14 cellular contexts compared by ENCODE assay signal in the genomic region with DNA sequence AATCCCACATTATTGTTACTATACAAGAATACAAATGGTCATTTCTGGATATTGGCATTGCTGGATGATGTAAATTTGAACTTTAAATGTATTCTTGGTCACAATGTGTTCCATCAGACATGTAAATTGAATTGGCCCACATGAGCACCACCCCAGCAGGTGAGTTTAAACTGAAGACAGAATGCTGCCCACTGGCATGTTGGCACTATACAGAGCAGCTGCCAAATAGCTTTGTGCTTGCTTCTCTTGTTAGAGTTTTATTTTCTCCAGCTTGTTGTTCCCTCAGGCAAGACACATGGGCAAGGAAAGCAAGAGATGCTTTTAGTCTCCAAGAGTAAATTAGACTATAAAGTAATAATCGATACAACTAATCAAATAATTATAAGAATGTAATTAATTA.
A peak's percentile ranks its signal among the peaks of the same experiment; 100 is the strongest.
DNase-seq lines count a peak whose midpoint lies in the region; ATAC-seq and TF ChIP-seq lines count a peak whose summit lies in the region.
"Had no signal": no experiment of that assay in that cellular context is flagged by ENCODE, and none has a peak within 500 bp of the region (broad histone marks: within the 10 kb centered on the region; RNA-seq: fewer than 3 reads in every experiment).

No MANE protein-coding gene starts in this region.

- CTCF ChIA-PET in IMR-90 (lab: Yijun Ruan, JAX): no interaction called here

- H3K9me3 ChIP-seq in IMR-90 (ENCODE audit: control insufficient read depth, insufficient read depth, low read length): no peaks in the 10 kb centered on the region
- H3K9me3 ChIP-seq in mesenchymal stem cell (ENCODE audit: control insufficient read depth, low read length): no peaks in the 10 kb centered on the region
- H3K9me3 ChIP-seq: BLaER1, HAP-1 had no signal

- no peak overlapping the region for H3K27ac Mint-ChIP-seq in endothelial cell (ENCODE audit: unreplicated experiment)
- H3K27ac Mint-ChIP-seq: CD4-positive, CD25-positive, alpha-beta regulatory T cell had no signal

- no peaks in the 10 kb centered on the region; the same call in 1 of the 2 replicates for H3K9me1 ChIP-seq in IMR-90 (ENCODE audit: insufficient read depth, low read length)

- POLR2A ChIA-PET in IMR-90 (lab: Charles Lee; ENCODE audit: unreplicated experiment): no interaction called here

- no TSS peak for BruUV-seq in IMR-90 (replicated peaks; lab: Mats Ljungman, UMichigan)

- H2BK120ac ChIP-seq in IMR-90 (ENCODE audit: low read depth, low read length) (peak overlapping the region; percentile 74), mesenchymal stem cell (ENCODE audit: low read depth, low read length) (no peak overlapping the region)

- H2BK15ac ChIP-seq in IMR-90 (ENCODE audit: low read depth, low read length) (0 out of 3 replicates have a peak overlapping the region, but pooled peaks have one; percentile 12), mesenchymal stem cell (ENCODE audit: low read depth, poor library complexity, severe bottlenecking) (no peak overlapping the region)

- no peak overlapping the region; the same call in 1 of the 2 replicates for H3K4me2 ChIP-seq in IMR-90 (ENCODE audit: low read depth, low read length)
- no peak overlapping the region for H3K4me2 ChIP-seq in mesenchymal stem cell (ENCODE audit: low read length, poor library complexity, severe bottlenecking)
- H3K4me2 ChIP-seq: BLaER1 had no signal

- H3K79me1 ChIP-seq in IMR-90 (ENCODE audit: low read depth in 1 of 2, low read length in 2 of 2) (no peaks in the 10 kb centered on the region), mesenchymal stem cell (replicated peaks; ENCODE audit: low read length, poor library complexity, severe bottlenecking) (no peaks in the 10 kb centered on the region)

- TF ChIP-seq RAD21 in IMR-90 (IDR thresholded peaks at IDR 0.05; ENCODE audit: low read length): no peak

- peaks cover under 1% of the 10 kb centered on the region for H3K36me3 Mint-ChIP-seq in endothelial cell (ENCODE audit: low read depth, unreplicated experiment)
- H3K36me3 Mint-ChIP-seq: CD4-positive, CD25-positive, alpha-beta regulatory T cell had no signal

- H4K5ac ChIP-seq in IMR-90 (ENCODE audit: low read depth, low read length): peak overlapping the region; percentile 69; the same call in 1 of the 2 replicates

- H3K4me1 Mint-ChIP-seq in endothelial cell (ENCODE audit: unreplicated experiment): no peaks in the 10 kb centered on the region
- H3K4me1 Mint-ChIP-seq: CD4-positive, CD25-positive, alpha-beta regulatory T cell had no signal

- H3K56ac ChIP-seq in IMR-90 (ENCODE audit: extremely low read depth, insufficient read depth, low read length): no peak overlapping the region

- H3K27me3 ChIP-seq in IMR-90 (ENCODE audit: control insufficient read depth, insufficient read depth, low read length): no peaks in the 10 kb centered on the region
- H3K27me3 ChIP-seq in mesenchymal stem cell (ENCODE audit: control insufficient read depth in 1 of 2, insufficient read depth in 1 of 2, low read length in 2 of 2): no peaks in the 10 kb centered on the region
- H3K27me3 ChIP-seq: BLaER1 had no signal

- H4K91ac ChIP-seq in IMR-90 (ENCODE audit: insufficient read depth, low read depth, low read length) (peak overlapping the region; percentile 53; the same call in 1 of the 2 replicates), mesenchymal stem cell (ENCODE audit: low read length) (no peak overlapping the region)

- TF ChIP-seq POLR2A in IMR-90 (IDR thresholded peaks at IDR 0.05; ENCODE audit: low read depth, low read length): no peak

- ATAC-seq in IMR-90 (ENCODE audit: low read depth): no peak
- 0 out of 3 replicates have a peak, but pooled peaks have one; percentile 25 for ATAC-seq in SK-N-SH treated with all-trans-retinoic acid at 6 μM for 48 hours
- ATAC-seq in HG03439 (IDR thresholded peaks at IDR 0.05; ENCODE audit: unreplicated experiment): no peak
- no peak for ATAC-seq in GM21447 (IDR thresholded peaks at IDR 0.05; ENCODE audit: unreplicated experiment)
- ATAC-seq: HepG2 had no signal

- peaks cover under 1% of the 10 kb centered on the region for H3K9me3 Mint-ChIP-seq in endothelial cell (ENCODE audit: unreplicated experiment)

- peak overlapping the region; percentile 30; the same call in 1 of the 2 replicates for H2BK20ac ChIP-seq in IMR-90 (ENCODE audit: low read depth, low read length)

- H3K9ac ChIP-seq in IMR-90 (ENCODE audit: low read depth, low read length): no peak overlapping the region
- H3K9ac ChIP-seq in mesenchymal stem cell (ENCODE audit: low read length): no peak overlapping the region
- H3K9ac ChIP-seq: BLaER1 had no signal

- peak overlapping the region; percentile 70 for H3K4ac ChIP-seq in IMR-90 (ENCODE audit: low read depth, low read length)
- no peak overlapping the region for H3K4ac ChIP-seq in mesenchymal stem cell (ENCODE audit: low read depth in 1 of 2, low read length in 2 of 2)

- H3K27me3 Mint-ChIP-seq in endothelial cell (ENCODE audit: unreplicated experiment): peaks cover 3% of the 10 kb centered on the region
- H3K27me3 Mint-ChIP-seq: CD4-positive, CD25-positive, alpha-beta regulatory T cell had no signal

- intact Hi-C loops in IMR-90 (cut with micrococcal nuclease): no loop called here

- TF ChIP-seq CTCF in IMR-90 (conservative IDR thresholded peaks at IDR 0.05; ENCODE audit: low read depth, low read length): no peak
- no peak for TF ChIP-seq CTCF in endothelial cell (IDR thresholded peaks at IDR 0.05; ENCODE audit: unreplicated experiment)

- H3K4me3 ChIP-seq in IMR-90 (ENCODE audit: insufficient read depth, low read depth, low read length) (no peak overlapping the region), mesenchymal stem cell (ENCODE audit: insufficient read depth in 1 of 2, low read depth in 1 of 2, low read length in 2 of 2) (no peak overlapping the region)
- H3K4me3 ChIP-seq: BLaER1, HAP-1 had no signal

- peak overlapping the region; percentile 95; the same call in 1 of the 2 replicates for H3K18ac ChIP-seq in IMR-90 (ENCODE audit: low read depth, low read length)
- no peak overlapping the region for H3K18ac ChIP-seq in mesenchymal stem cell (ENCODE audit: low read depth in 1 of 2, low read length in 2 of 2)

- no peak overlapping the region for H2BK12ac ChIP-seq in mesenchymal stem cell (ENCODE audit: low read length in 2 of 2)

- H4K8ac ChIP-seq in IMR-90 (ENCODE audit: low read depth in 2 of 2, low read length in 2 of 2): no peak overlapping the region
- no peak overlapping the region for H4K8ac ChIP-seq in mesenchymal stem cell (ENCODE audit: low read length)

- H3K23ac ChIP-seq in IMR-90 (ENCODE audit: low read depth, low read length): no peak overlapping the region
- H3K23ac ChIP-seq in mesenchymal stem cell (ENCODE audit: low read length in 2 of 2): no peak overlapping the region

- H3K14ac ChIP-seq in IMR-90 (replicated peaks; ENCODE audit: low read depth, low read length) (no peak overlapping the region), mesenchymal stem cell (ENCODE audit: low read length in 2 of 2) (no peak overlapping the region)

- dilution Hi-C loops in IMR-90 (cut with HindIII; ENCODE audit: low sequenced_read_pairs, unreplicated experiment): no loop called here

- no peaks in the 10 kb centered on the region for H4K20me1 ChIP-seq in IMR-90 (ENCODE audit: insufficient read depth, low read length)
- H4K20me1 ChIP-seq: BLaER1 had no signal

- no peak overlapping the region for H2AK5ac ChIP-seq in IMR-90 (ENCODE audit: low read depth, low read length)
- peak overlapping the region; percentile 57 for H2AK5ac ChIP-seq in mesenchymal stem cell (ENCODE audit: low read length, severe bottlenecking)

- no peak overlapping the region for H3K4me3 Mint-ChIP-seq in endothelial cell (ENCODE audit: unreplicated experiment)
- H3K4me3 Mint-ChIP-seq: CD4-positive, CD25-positive, alpha-beta regulatory T cell had no signal

- peaks cover 13% of the 10 kb centered on the region for H3K4me1 ChIP-seq in IMR-90 (ENCODE audit: control insufficient read depth, insufficient read depth, low read length)
- H3K4me1 ChIP-seq in mesenchymal stem cell (ENCODE audit: control insufficient read depth, insufficient read depth, low read depth, low read length): peaks cover 3% of the 10 kb centered on the region
- H3K4me1 ChIP-seq: BLaER1, HAP-1 had no signal

- H3K36me3 ChIP-seq in IMR-90 (ENCODE audit: control insufficient read depth, insufficient read depth, low read length) (no peaks in the 10 kb centered on the region), mesenchymal stem cell (ENCODE audit: control insufficient read depth in 1 of 2, insufficient read depth in 2 of 2, low read depth in 1 of 2, low read length in 2 of 2) (no peaks in the 10 kb centered on the region)
- H3K36me3 ChIP-seq: BLaER1, HAP-1 had no signal

- no peak overlapping the region for H2AFZ ChIP-seq in IMR-90 (replicated peaks; ENCODE audit: low read length, poor library complexity)
- no peak overlapping the region for H2AFZ ChIP-seq in mesenchymal stem cell (ENCODE audit: low read depth, low read length)

- peak overlapping the region; percentile 80 for H2BK5ac ChIP-seq in IMR-90 (ENCODE audit: low read depth, low read length, poor library complexity, severe bottlenecking)
- H2BK5ac ChIP-seq in mesenchymal stem cell (ENCODE audit: low read depth, low read length, poor library complexity, severe bottlenecking): no peak overlapping the region

- in situ Hi-C loops in IMR-90 (cut with MboI; ENCODE audit: low sequenced_read_pairs): no loop called here

- no peak for DNase-seq in IMR-90
- no peak for DNase-seq in mesenchymal stem cell
- DNase-seq in DMS153 treated with DMSO at 0.1 percent for 48 hours (lab: John Stamatoyannopoulos, UW; ENCODE audit: unreplicated experiment): no peak
- DNase-seq in endothelial cell (ENCODE audit: low spot score): no peak
- DNase-seq: AML-193; CD4-positive, CD25-positive, alpha-beta regulatory T cell; DMS79 treated with DMSO at 0.1 percent for 48 hours; GF-D8 had no signal

- WGBS in IMR-90 (ENCODE audit: extremely low coverage in 2 of 2, insufficient read length in 1 of 2), 2 experiments: no CpG with 5 or more reads among the region's 1 CpG
- no CpG with 5 or more reads among the region's 1 CpG for WGBS in mesenchymal stem cell

- no peak overlapping the region for H2AK9ac ChIP-seq in IMR-90 (replicated peaks; ENCODE audit: low read depth, low read length, poor library complexity)

- H3K27ac ChIP-seq in IMR-90 (ENCODE audit: insufficient read depth, low read length) (peak overlapping the region; percentile 17; the same call in 1 of the 2 replicates), mesenchymal stem cell (ENCODE audit: low read length, poor library complexity, severe bottlenecking) (peak overlapping the region; percentile 56)
- H3K27ac ChIP-seq: BLaER1 had no signal

TF ChIP-seq in IMR-90, 13 proteins besides CTCF, POLR2A, EP300 and RAD21 (continues in another document):
- TF ChIP-seq RCOR1 (IDR thresholded peaks at IDR 0.05; ENCODE audit: insufficient replicate concordance, low read length) (no peak), NFE2L2 (IDR thresholded peaks at IDR 0.05; ENCODE audit: low read depth, low read length) (no peak), RFX5 (IDR thresholded peaks at IDR 0.05; ENCODE audit: low read depth, low read length) (no peak)

TF ChIP-seq in SK-N-SH treated with all-trans-retinoic acid at 6 μM for 48 hours, 23 proteins besides CTCF, POLR2A, EP300 and RAD21 (continues in another document):
- TF ChIP-seq ZFP30 (CRISPR knock-in tag; IDR thresholded peaks at IDR 0.05): no peak
- TF ChIP-seq RARB (CRISPR knock-in tag; IDR thresholded peaks at IDR 0.05): no peak
- no peak for TF ChIP-seq ZNF8 (CRISPR knock-in tag; IDR thresholded peaks at IDR 0.05)
- TF ChIP-seq TCF4 (CRISPR knock-in tag; IDR thresholded peaks at IDR 0.05; ENCODE audit: borderline replicate concordance): no peak
